Comparison of ENCODE assay signal across 15 cellular contexts in genomic region chr4:124199185-124199584, GRCh38.
DNase-seq lines count a peak whose midpoint lies in the region; ATAC-seq and TF ChIP-seq lines count a peak whose summit lies in the region.
"Had no signal": no experiment of that assay in that cellular context is flagged by ENCODE, and none has a peak within 500 bp of the region (broad histone marks: within the 10 kb centered on the region; RNA-seq: fewer than 3 reads in every experiment).

No MANE protein-coding gene starts in this region.

- H3K4me1 ChIP-seq in SK-N-SH (ENCODE audit: control insufficient read depth in 1 of 2, insufficient read depth in 2 of 2, low read depth in 1 of 2, low read length in 1 of 2): peaks cover 0 to 11% of the 10 kb centered on the region in 2 experiments; a peak in 2 of 4 replicates
- H3K4me1 ChIP-seq in mammary epithelial cell (ENCODE audit: insufficient read depth, low read length): peaks cover 3% of the 10 kb centered on the region
- H3K4me1 ChIP-seq: BLaER1, Caco-2 had no signal

- BruUV-seq in mammary epithelial cell (replicated peaks; lab: Mats Ljungman, UMichigan): no TSS peak

- H4K20me1 ChIP-seq in SK-N-SH (ENCODE audit: insufficient read depth) (no peaks in the 10 kb centered on the region), mammary epithelial cell (ENCODE audit: insufficient read depth, low read length) (no peaks in the 10 kb centered on the region)
- H4K20me1 ChIP-seq: BLaER1 had no signal

- POLR2A ChIA-PET in SK-N-SH (lab: Yijun Ruan, JAX): no interaction called here

- H3K36me3 Mint-ChIP-seq in mesothelial cell of epicardium: peaks cover 7% of the 10 kb centered on the region
- H3K36me3 Mint-ChIP-seq: CD8-positive, alpha-beta memory T cell had no signal

- H3K9me3 ChIP-seq in SK-N-SH: no peaks in the 10 kb centered on the region
- H3K9me3 ChIP-seq in mammary epithelial cell (replicated peaks; ENCODE audit: insufficient read depth, low read length): no peaks in the 10 kb centered on the region
- H3K9me3 ChIP-seq: BLaER1, Caco-2 had no signal

- H3K79me2 ChIP-seq in SK-N-SH (ENCODE audit: insufficient read depth): no peaks in the 10 kb centered on the region; the same call in 1 of the 2 replicates
- no peaks in the 10 kb centered on the region for H3K79me2 ChIP-seq in mammary epithelial cell (ENCODE audit: insufficient read depth, low read length)

- in situ Hi-C loops in mammary epithelial cell (cut with MboI; ENCODE audit: low sequenced_read_pairs in 2 of 2): no loop called here

- ATAC-seq in SK-N-SH treated with all-trans-retinoic acid at 6 μM for 48 hours: no peak

- H3K27me3 Mint-ChIP-seq in mesothelial cell of epicardium (ENCODE audit: low read depth): no peaks in the 10 kb centered on the region

- H3K4me3 ChIP-seq in SK-N-SH (ENCODE audit: low read depth in 2 of 2, low read length in 1 of 2) (no peak overlapping the region), mammary epithelial cell (replicated peaks in 1 of 3; ENCODE audit: insufficient read depth in 1 of 3, low read depth in 2 of 3, low read length in 3 of 3) (peak overlapping the region in 1 of 3 experiments; percentile 5)
- H3K4me3 ChIP-seq: BLaER1, GM23248 had no signal

- TF ChIP-seq CTCF in SK-N-SH (IDR thresholded peaks at IDR 0.05): no peak
- TF ChIP-seq CTCF in mammary epithelial cell (conservative IDR thresholded peaks at IDR 0.05 in 1 of 2, IDR thresholded peaks at IDR 0.05 in 1 of 2; ENCODE audit: extremely low read depth in 1 of 2, insufficient read depth in 1 of 2, low read depth in 1 of 2, low read length in 2 of 2): no peak
- no peak for TF ChIP-seq CTCF in mesothelial cell of epicardium (IDR thresholded peaks at IDR 0.05; ENCODE audit: unreplicated experiment)

- dilution Hi-C loops in mammary epithelial cell (cut with HindIII; ENCODE audit: low sequenced_read_pairs): no loop called here

- peaks cover 22% of the 10 kb centered on the region for H3K9me3 Mint-ChIP-seq in mesothelial cell of epicardium

- CTCF ChIA-PET in SK-N-SH (lab: Yijun Ruan, JAX) (no interaction called here), mammary epithelial cell (lab: Charles Lee; ENCODE audit: low non-redundant PET) (no interaction called here)

- H3K27ac ChIP-seq in SK-N-SH (ENCODE audit: low read depth in 2 of 2, low read length in 1 of 2) (peak overlapping the region; percentile 20 to 45; a peak in 2 of 4 replicates), mammary epithelial cell (ENCODE audit: insufficient read depth, low read depth, low read length) (no peak overlapping the region), epithelial cell of prostate (peak overlapping the region; percentile 37)
- H3K27ac ChIP-seq: 22Rv1, BLaER1, GM23248 had no signal

- no peak overlapping the region for H3K9ac ChIP-seq in SK-N-SH
- H3K9ac ChIP-seq in mammary epithelial cell (ENCODE audit: insufficient read depth, low read length): no peak overlapping the region
- H3K9ac ChIP-seq: BLaER1, GM23248 had no signal

- TF ChIP-seq EP300 in SK-N-SH (IDR thresholded peaks at IDR 0.05; ENCODE audit: borderline replicate concordance in 1 of 2, low read depth in 1 of 2, low read length in 1 of 2): no peak

- 88% methylated on average over 2 of the region's 2 CpGs for WGBS in SK-N-SH (ENCODE audit: low lambda C conversion rate)
- 71% methylated on average over 2 of the region's 2 CpGs for WGBS in mammary epithelial cell (ENCODE audit: low coverage, missing lambda C conversion rate)

- intact Hi-C loops in mammary epithelial cell (cut with micrococcal nuclease): no loop called here

- DNase-seq in SK-N-SH (no peak), mammary epithelial cell (no peak), epithelial cell of prostate (ENCODE audit: low read depth, low spot score) (no peak), superior temporal gyrus (ENCODE audit: extremely low spot score) (no peak), mesothelial cell of epicardium (ENCODE audit: low spot score in 2 of 2, unreplicated experiment in 2 of 2) (no peak)
- DNase-seq in activated CD4-positive, alpha-beta T cell treated with anti-CD3 and anti-CD28 coated beads, Interleukin-2, amount 50 U/mL, for 4 hours: no peak
- DNase-seq: AML-193; Caco-2; CD8-positive, alpha-beta memory T cell; DMS53; H7 had no signal

- H3K36me3 ChIP-seq in SK-N-SH (replicated peaks in 1 of 2; ENCODE audit: control insufficient read depth in 1 of 2, insufficient read depth in 2 of 2, low read length in 1 of 2) (no peaks in the 10 kb centered on the region), mammary epithelial cell (ENCODE audit: insufficient read depth, low read length) (no peaks in the 10 kb centered on the region)
- H3K36me3 ChIP-seq: BLaER1 had no signal

- no peak overlapping the region; the same call in 1 of the 2 replicates for H3K4me2 ChIP-seq in SK-N-SH
- H3K4me2 ChIP-seq in mammary epithelial cell (ENCODE audit: insufficient read depth, low read depth, low read length): peak overlapping the region; percentile 38
- H3K4me2 ChIP-seq: BLaER1 had no signal

- H2AFZ ChIP-seq in SK-N-SH (ENCODE audit: low read depth) (peak overlapping the region; percentile 26; the same call in 1 of the 2 replicates), mammary epithelial cell (ENCODE audit: low read depth, low read length) (no peak overlapping the region)
- H2AFZ ChIP-seq: GM23248 had no signal

- H3K4me3 Mint-ChIP-seq in mesothelial cell of epicardium: no peak overlapping the region
- H3K4me3 Mint-ChIP-seq: CD8-positive, alpha-beta memory T cell had no signal

- TF ChIP-seq RAD21 in SK-N-SH (IDR thresholded peaks at IDR 0.05; ENCODE audit: low read length): no peak

- no peaks in the 10 kb centered on the region for H3K9me2 ChIP-seq in SK-N-SH

- peaks cover 24% of the 10 kb centered on the region for H3F3A ChIP-seq in SK-N-SH (replicated peaks; ENCODE audit: insufficient read depth)

- no peak overlapping the region for H3K27ac Mint-ChIP-seq in mesothelial cell of epicardium
- H3K27ac Mint-ChIP-seq: CD8-positive, alpha-beta memory T cell had no signal

- peaks cover 27% of the 10 kb centered on the region for H3K4me1 Mint-ChIP-seq in mesothelial cell of epicardium
- H3K4me1 Mint-ChIP-seq: CD8-positive, alpha-beta memory T cell had no signal

- no peaks in the 10 kb centered on the region for H3K27me3 ChIP-seq in SK-N-SH (ENCODE audit: insufficient read depth)
- H3K27me3 ChIP-seq in mammary epithelial cell (ENCODE audit: insufficient read depth, low read length): no peaks in the 10 kb centered on the region
- H3K27me3 ChIP-seq: BLaER1 had no signal

TF ChIP-seq in SK-N-SH, 30 proteins besides CTCF, POLR2A, EP300 and RAD21 (continues in another document):
- TF ChIP-seq SIN3A (IDR thresholded peaks at IDR 0.05; ENCODE audit: borderline replicate concordance, low read depth, low read length) (no peak), FOXM1 (IDR thresholded peaks at IDR 0.05; ENCODE audit: low read depth) (no peak), REST (IDR thresholded peaks at IDR 0.05; ENCODE audit: low read depth, low read length) (no peak)

TF ChIP-seq in SK-N-SH treated with all-trans-retinoic acid at 6 μM for 48 hours, 23 proteins besides CTCF, POLR2A, EP300 and RAD21:
- TF ChIP-seq ZC3H10 (CRISPR knock-in tag; IDR thresholded peaks at IDR 0.05) (no peak), OSR1 (CRISPR knock-in tag; IDR thresholded peaks at IDR 0.05) (no peak), ZFP30 (CRISPR knock-in tag; IDR thresholded peaks at IDR 0.05) (no peak), ISL1 (CRISPR knock-in tag; IDR thresholded peaks at IDR 0.05) (no peak), SNAI2 (CRISPR knock-in tag; IDR thresholded peaks at IDR 0.05) (no peak), ZNF565 (CRISPR knock-in tag; conservative IDR thresholded peaks at IDR 0.05; ENCODE audit: low read depth) (no peak), GLIS3 (CRISPR knock-in tag; IDR thresholded peaks at IDR 0.05) (no peak), CSDC2 (CRISPR knock-in tag; IDR thresholded peaks at IDR 0.05) (no peak), ZNF8 (CRISPR knock-in tag; IDR thresholded peaks at IDR 0.05) (no peak), PPARA (CRISPR knock-in tag; IDR thresholded peaks at IDR 0.05; ENCODE audit: borderline replicate concordance) (no peak), ZNF70 (CRISPR knock-in tag; IDR thresholded peaks at IDR 0.05) (no peak), ESRRG (CRISPR knock-in tag; IDR thresholded peaks at IDR 0.05) (no peak), BACH2 (CRISPR knock-in tag; IDR thresholded peaks at IDR 0.05; ENCODE audit: borderline replicate concordance) (no peak), TCF4 (CRISPR knock-in tag; IDR thresholded peaks at IDR 0.05; ENCODE audit: borderline replicate concordance) (no peak), TOX (CRISPR knock-in tag; IDR thresholded peaks at IDR 0.05; ENCODE audit: borderline replicate concordance) (no peak), RARB (CRISPR knock-in tag; IDR thresholded peaks at IDR 0.05) (no peak)
- TF ChIP-seq, protein P1, sequence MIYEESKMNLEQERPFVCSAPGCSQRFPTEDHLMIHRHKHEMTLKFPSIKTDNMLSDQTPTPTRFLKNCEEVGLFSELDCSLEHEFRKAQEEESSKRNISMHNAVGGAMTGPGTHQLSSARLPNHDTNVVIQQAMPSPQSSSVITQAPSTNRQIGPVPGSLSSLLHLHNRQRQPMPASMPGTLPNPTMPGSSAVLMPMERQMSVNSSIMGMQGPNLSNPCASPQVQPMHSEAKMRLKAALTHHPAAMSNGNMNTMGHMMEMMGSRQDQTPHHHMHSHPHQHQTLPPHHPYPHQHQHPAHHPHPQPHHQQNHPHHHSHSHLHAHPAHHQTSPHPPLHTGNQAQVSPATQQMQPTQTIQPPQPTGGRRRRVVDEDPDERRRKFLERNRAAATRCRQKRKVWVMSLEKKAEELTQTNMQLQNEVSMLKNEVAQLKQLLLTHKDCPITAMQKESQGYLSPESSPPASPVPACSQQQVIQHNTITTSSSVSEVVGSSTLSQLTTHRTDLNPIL (CRISPR knock-in tag; IDR thresholded peaks at IDR 0.05; ENCODE audit: low read depth): no peak
- TF ChIP-seq, protein P2, sequence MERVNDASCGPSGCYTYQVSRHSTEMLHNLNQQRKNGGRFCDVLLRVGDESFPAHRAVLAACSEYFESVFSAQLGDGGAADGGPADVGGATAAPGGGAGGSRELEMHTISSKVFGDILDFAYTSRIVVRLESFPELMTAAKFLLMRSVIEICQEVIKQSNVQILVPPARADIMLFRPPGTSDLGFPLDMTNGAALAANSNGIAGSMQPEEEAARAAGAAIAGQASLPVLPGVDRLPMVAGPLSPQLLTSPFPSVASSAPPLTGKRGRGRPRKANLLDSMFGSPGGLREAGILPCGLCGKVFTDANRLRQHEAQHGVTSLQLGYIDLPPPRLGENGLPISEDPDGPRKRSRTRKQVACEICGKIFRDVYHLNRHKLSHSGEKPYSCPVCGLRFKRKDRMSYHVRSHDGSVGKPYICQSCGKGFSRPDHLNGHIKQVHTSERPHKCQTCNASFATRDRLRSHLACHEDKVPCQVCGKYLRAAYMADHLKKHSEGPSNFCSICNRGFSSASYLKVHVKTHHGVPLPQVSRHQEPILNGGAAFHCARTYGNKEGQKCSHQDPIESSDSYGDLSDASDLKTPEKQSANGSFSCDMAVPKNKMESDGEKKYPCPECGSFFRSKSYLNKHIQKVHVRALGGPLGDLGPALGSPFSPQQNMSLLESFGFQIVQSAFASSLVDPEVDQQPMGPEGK (CRISPR knock-in tag; IDR thresholded peaks at IDR 0.05; ENCODE audit: borderline replicate concordance): no peak
TF ChIP-seq in SK-N-SH treated with all-trans-retinoic acid at 6 μM for 48 hours: peak in this region for 0.
